In the genomic region with DNA sequence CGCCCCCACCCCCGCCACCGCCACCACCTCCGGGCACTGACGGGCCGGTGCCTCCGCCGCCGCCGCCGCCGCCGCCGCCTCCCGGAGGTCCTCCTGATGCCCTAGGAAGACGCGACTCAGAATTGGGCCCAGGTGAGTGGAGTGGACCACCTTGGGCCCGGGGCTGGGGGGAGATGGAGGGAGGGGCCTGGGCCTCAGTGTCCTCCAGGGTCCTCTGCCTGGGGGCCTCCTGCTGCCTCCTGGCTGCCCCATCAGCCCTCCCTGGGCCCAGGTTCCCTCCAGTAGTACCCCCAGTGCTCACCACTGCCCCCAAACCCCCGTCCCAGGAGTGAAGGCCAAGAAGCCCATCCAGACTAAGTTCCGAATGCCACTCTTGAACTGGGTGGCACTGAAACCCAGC, we compare ENCODE assay signal across 19 cellular contexts. TPM values are rescaled to one million over a fixed set of nuclear protein-coding genes. Genes with fewer than 3 reads are reported as not detected.
A peak's percentile ranks its signal among the peaks of the same experiment; 100 is the strongest.
DNase-seq lines count a peak whose midpoint lies in the region; ATAC-seq and TF ChIP-seq lines count a peak whose summit lies in the region.
"Had no signal": no experiment of that assay in that cellular context is flagged by ENCODE, and none has a peak within 500 bp of the region (broad histone marks: within the 10 kb centered on the region; RNA-seq: fewer than 3 reads in every experiment).

No MANE protein-coding gene starts in this region.

- peaks cover 95% of the 10 kb centered on the region for H3K36me3 Mint-ChIP-seq in activated T-helper 17 cell treated with anti-CD3 and anti-CD28 coated beads, Interleukin-2, amount 50 U/mL, for 72 hours (ENCODE audit: low read depth)

- no peak overlapping the region for H3K4me3 Mint-ChIP-seq in activated T-helper 17 cell treated with anti-CD3 and anti-CD28 coated beads, Interleukin-2, amount 50 U/mL, for 72 hours
- H3K4me3 Mint-ChIP-seq: HFFc6, memory B cell had no signal

- no peaks in the 10 kb centered on the region for H4K20me1 ChIP-seq in smooth muscle cell (ENCODE audit: low read depth)

- peak overlapping the region; percentile 78 for H3K27ac Mint-ChIP-seq in activated T-helper 17 cell treated with anti-CD3 and anti-CD28 coated beads, Interleukin-2, amount 50 U/mL, for 72 hours
- H3K27ac Mint-ChIP-seq: HFFc6 had no signal

- no peak overlapping the region for H2AFZ ChIP-seq in smooth muscle cell (ENCODE audit: low read depth)

- peaks cover 44% of the 10 kb centered on the region for H3K4me1 Mint-ChIP-seq in activated T-helper 17 cell treated with anti-CD3 and anti-CD28 coated beads, Interleukin-2, amount 50 U/mL, for 72 hours

- H3K4me1 ChIP-seq in gastroesophageal sphincter (peaks cover 0 to 32% (median 14%) of the 10 kb centered on the region in 3 donors), smooth muscle cell (ENCODE audit: low read depth) (peaks cover 13% of the 10 kb centered on the region)

- H3K36me3 ChIP-seq in gastroesophageal sphincter (peaks cover 0 to 42% of the 10 kb centered on the region in 2 donors), smooth muscle cell (ENCODE audit: low read depth) (no peaks in the 10 kb centered on the region)
- H3K36me3 ChIP-seq: ovary, thoracic aorta had no signal

- peak overlapping the region; percentile 83 for H3K4me2 ChIP-seq in smooth muscle cell

- H3K27ac ChIP-seq in gastroesophageal sphincter (no peak overlapping the region), smooth muscle cell (ENCODE audit: low read depth) (no peak overlapping the region)
- H3K27ac ChIP-seq: C4-2B, ovary, spleen had no signal

- WGBS in gastroesophageal sphincter (ENCODE audit: low coverage in 1 of 2), 2 donors: no CpG with 5 or more reads among the region's 20 CpGs
- WGBS in smooth muscle cell (ENCODE audit: low lambda C conversion rate): 59% methylated on average over 2 of the region's 20 CpGs

- TF ChIP-seq POLR2A in gastroesophageal sphincter (IDR thresholded peaks at IDR 0.05): no peak

- DNase-seq in NCI-H748 (lab: John Stamatoyannopoulos, UW; ENCODE audit: unreplicated experiment): peak; percentile 31
- no peak for DNase-seq in NCI-H748 treated with DMSO at 0.1 percent for 48 hours (lab: John Stamatoyannopoulos, UW)
- no peak for DNase-seq in smooth muscle cell (lab: John Stamatoyannopoulos, UW; ENCODE audit: unreplicated experiment)
- no peak for DNase-seq in cerebellum (ENCODE audit: low spot score)
- DNase-seq: 8988T, cortex of kidney, HFFc6, Karpas-422, spleen had no signal

- H3K9me3 Mint-ChIP-seq in activated T-helper 17 cell treated with anti-CD3 and anti-CD28 coated beads, Interleukin-2, amount 50 U/mL, for 72 hours: no peaks in the 10 kb centered on the region
- H3K9me3 Mint-ChIP-seq: HFFc6, memory B cell had no signal

- no peaks in the 10 kb centered on the region for H3F3A ChIP-seq in smooth muscle cell (ENCODE audit: low read depth)

- no peaks in the 10 kb centered on the region for H3K79me2 ChIP-seq in smooth muscle cell (ENCODE audit: low read depth)

- H3K4me3 ChIP-seq in gastroesophageal sphincter (peak overlapping the region in 1 of 2 donors; percentile 48), smooth muscle cell (peak overlapping the region; percentile 48)
- H3K4me3 ChIP-seq: GM12878, ovary, spleen had no signal

- TF ChIP-seq EP300 in gastroesophageal sphincter (IDR thresholded peaks at IDR 0.05): no peak

- H3K27me3 ChIP-seq in gastroesophageal sphincter (peaks cover 41% of the 10 kb centered on the region), smooth muscle cell (ENCODE audit: low read depth) (peaks cover 30% of the 10 kb centered on the region)
- H3K27me3 ChIP-seq: ovary had no signal

- H3K9me3 ChIP-seq in gastroesophageal sphincter: no peaks in the 10 kb centered on the region
- no peaks in the 10 kb centered on the region for H3K9me3 ChIP-seq in smooth muscle cell (replicated peaks; ENCODE audit: low read depth)
- H3K9me3 ChIP-seq: ovary, SK-N-SH, spleen, thoracic aorta had no signal

- no peak for ATAC-seq in activated T-helper 17 cell treated with anti-CD3 and anti-CD28 coated beads, Interleukin-2, amount 50 U/mL, for 72 hours (replicated peaks)
- ATAC-seq in gastroesophageal sphincter (peak; percentile 3), GM21619 (IDR thresholded peaks at IDR 0.05; ENCODE audit: unreplicated experiment) (no peak), GM21423 (IDR thresholded peaks at IDR 0.05; ENCODE audit: unreplicated experiment) (no peak)
- ATAC-seq: GM12878 had no signal

- H3K9ac ChIP-seq in smooth muscle cell (ENCODE audit: low read depth): no peak overlapping the region

- TF ChIP-seq CTCF in gastroesophageal sphincter (IDR thresholded peaks at IDR 0.05): no peak
- no peak for TF ChIP-seq CTCF in smooth muscle cell (IDR thresholded peaks at IDR 0.05; ENCODE audit: borderline replicate concordance, insufficient read depth, poor library complexity, severe bottlenecking)

- H3K27me3 Mint-ChIP-seq in activated T-helper 17 cell treated with anti-CD3 and anti-CD28 coated beads, Interleukin-2, amount 50 U/mL, for 72 hours: no peaks in the 10 kb centered on the region
- H3K27me3 Mint-ChIP-seq: memory B cell had no signal

RNA-seq across cellular contexts. Expression of a gene that starts 19.9 kb away (rescaled TPM):
- under 1 TPM; 0.13 to 0.32 TPM for total RNA-seq in activated T-helper 17 cell treated with anti-CD3 and anti-CD28 coated beads, Interleukin-2, amount 50 U/mL, for 72 hours
- total RNA-seq in gastroesophageal sphincter (not detected), smooth muscle cell (not detected in 2 replicates), cerebellum (not detected)
- 0.27 TPM in 1 of 2 replicates, not detected in the other for polyA plus RNA-seq in smooth muscle cell
- total RNA-seq: thoracic aorta had no signal
- polyA plus RNA-seq: ovary, SK-N-SH had no signal

RNA-seq across cellular contexts. Expression of a gene that starts 20.3 kb away (rescaled TPM):
- total RNA-seq in activated T-helper 17 cell treated with anti-CD3 and anti-CD28 coated beads, Interleukin-2, amount 50 U/mL, for 72 hours: 100 to 1,000 TPM; 262 to 496 TPM
- total RNA-seq in gastroesophageal sphincter (10 to 100 TPM; 12.0 to 21.9 (median 14.9) TPM), smooth muscle cell (0.90 TPM in 1 of 2 replicates, not detected in the other), cerebellum (3.4 TPM)
- 0.37 and 1.3 TPM in 2 replicates for polyA plus RNA-seq in smooth muscle cell

Comparison
In these comparisons a context has a peak if more than half of its experiments do, and no peak if none do; other contexts are left out.
1. RNA of a gene that starts 20.3 kb away (total RNA-seq): 262 to 496 TPM in activated T-helper 17 cell treated with anti-CD3 and anti-CD28 coated beads, Interleukin-2, amount 50 U/mL, for 72 hours; 12.0 to 21.9 TPM in gastroesophageal sphincter, 3.4 TPM in cerebellum (single experiment) and 0.90 TPM in smooth muscle cell; every median in the first group is over 10 times any median in the second.